33 cellular contexts compared by ENCODE assay signal in genomic region chr12:132416827-132417226, GRCh38.
"Had no signal": no experiment of that assay in that cellular context is flagged by ENCODE, and none has a peak within 500 bp of the region (broad histone marks: within the 10 kb centered on the region; RNA-seq: fewer than 3 reads in every experiment).

No MANE protein-coding gene starts in this region.

- H3K27ac ChIP-seq: adrenal gland, ascending aorta, body of pancreas, brain microvascular endothelial cell, breast epithelium, cardiac muscle cell had no signal

- H3K9me3 ChIP-seq: adrenal gland, ascending aorta, body of pancreas, breast epithelium had no signal

- H3K4me1 ChIP-seq: adrenal gland, ascending aorta had no signal

- DNase-seq: activated effector memory CD4-positive, alpha-beta T cell treated with anti-CD3 and anti-CD28 coated beads, Interleukin-2, amount 50 U/mL, for 16 hours; activated effector memory CD4-positive, alpha-beta T cell treated with Interleukin-2 at 50 U/mL for 16 hours; activated gamma-delta T cell; activated gamma-delta T cell treated with Interleukin-2 at 50 U/mL for 16 hours; activated naive CD4-positive, alpha-beta T cell; activated naive CD4-positive, alpha-beta T cell treated with anti-CD3 and anti-CD28 coated beads for 36 hours; activated naive CD4-positive, alpha-beta T cell treated with anti-CD3 and anti-CD28 coated beads, Interleukin-2, amount 10 ng/mL, durations not matched to agents 7 days and 5 days; activated naive CD4-positive, alpha-beta T cell treated with anti-CD3 and anti-CD28 coated beads, Interleukin-2, amount 50 U/mL, for 16 hours; activated naive CD4-positive, alpha-beta T cell treated with Interleukin-2 at 50 U/mL for 16 hours; activated naive CD8-positive, alpha-beta T cell treated with anti-CD3 and anti-CD28 coated beads for 36 hours; activated naive CD8-positive, alpha-beta T cell treated with anti-CD3 and anti-CD28 coated beads, Interleukin-2, amount 10 ng/mL, durations not matched to agents 7 days and 5 days; activated naive CD8-positive, alpha-beta T cell treated with anti-CD3 and anti-CD28 coated beads, Interleukin-2, amount 50 U/mL, for 24 hours; activated T-cell treated with anti-CD3 and anti-CD28 coated beads for 4 hours; activated T-cell treated with anti-CD3 and anti-CD28 coated beads, Interleukin-2, amount 50 U/mL, for 1 hour; activated T-cell treated with anti-CD3 and anti-CD28 coated beads, Interleukin-2, amount 50 U/mL, for 24 hours; activated T-cell treated with anti-CD3 and anti-CD28 coated beads, Interleukin-2, amount 50 U/mL, for 4 hours; activated T-cell treated with anti-CD3 and anti-CD28 coated beads, Interleukin-2, amount 50 U/mL, for 48 hours; activated T-cell treated with anti-CD3 and anti-CD28 coated beads, Interleukin-2, amount 50 U/mL, for 72 hours; adrenal gland; amniotic stem cell; amygdala; anterior cingulate cortex; aorta; body of pancreas; brain microvascular endothelial cell; caudate nucleus; central memory CD4-positive, alpha-beta T cell; cerebellar nuclear complex had no signal

- H3K4me3 ChIP-seq: adrenal gland, ascending aorta, body of pancreas, breast epithelium, cardiac muscle cell had no signal

- ATAC-seq: activated naive CD4-positive, alpha-beta T cell treated with anti-CD3 and anti-CD28 coated beads, Interleukin-2, amount 50 U/mL, for 72 hours; activated naive CD8-positive, alpha-beta T cell treated with anti-CD3 and anti-CD28 coated beads, Interleukin-2, amount 50 U/mL, for 24 hours; activated T-cell treated with anti-CD3 and anti-CD28 coated beads, Interleukin-2, amount 50 U/mL, for 4 hours; activated T-cell treated with anti-CD3 and anti-CD28 coated beads, Interleukin-2, amount 50 U/mL, for 72 hours; activated T-helper 17 cell treated with anti-CD3 and anti-CD28 coated beads, Interleukin-2, amount 50 U/mL, for 72 hours; body of pancreas had no signal

- H3K36me3 ChIP-seq: adrenal gland, ascending aorta, brain microvascular endothelial cell, breast epithelium, cardiac muscle cell had no signal

- H3K27me3 ChIP-seq: ascending aorta had no signal
